16 cellular contexts compared by ENCODE assay signal in the genomic region with DNA sequence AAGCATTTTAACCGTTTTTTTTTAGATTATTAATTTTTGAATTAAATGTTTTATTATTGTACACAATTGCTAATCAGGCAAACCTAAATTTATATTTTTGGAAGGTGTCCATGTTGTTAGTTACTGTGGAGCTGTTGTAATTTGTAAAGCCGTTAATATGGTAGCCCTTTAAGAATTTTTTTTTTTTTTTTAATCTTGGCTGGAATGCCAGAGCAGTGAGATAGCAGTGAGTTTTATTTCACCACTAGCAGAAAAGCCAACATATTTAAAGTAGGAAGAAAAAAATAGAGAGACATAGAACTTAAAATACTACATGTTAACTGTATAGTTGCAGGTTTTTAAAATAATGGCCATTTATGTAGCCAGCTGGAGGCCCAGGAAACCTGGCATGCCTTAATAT.
"Had no signal": no experiment of that assay in that cellular context is flagged by ENCODE, and none has a peak within 500 bp of the region (broad histone marks: within the 10 kb centered on the region; RNA-seq: fewer than 3 reads in every experiment).

No MANE protein-coding gene starts in this region.

- H3K27me3 ChIP-seq: adrenal gland, ascending aorta, colonic mucosa, esophagus squamous epithelium, left lung, tibial artery had no signal

- H3K9me3 ChIP-seq: adrenal gland, ascending aorta, colonic mucosa, esophagus squamous epithelium, left lung, tibial artery had no signal

- H3K4me1 ChIP-seq: ascending aorta, colonic mucosa, esophagus squamous epithelium, left lung had no signal

- ATAC-seq: activated naive CD4-positive, alpha-beta T cell treated with anti-CD3 and anti-CD28 coated beads, Interleukin-2, amount 50 U/mL, for 72 hours; left lung; natural killer cell; stimulated activated naive CD8-positive, alpha-beta T cell treated with anti-CD3 and anti-CD28 coated beads, Interleukin-15, amount 100 ng/mL, for 72 hours had no signal

- H3K36me3 ChIP-seq: adrenal gland, ascending aorta, colonic mucosa, esophagus squamous epithelium, left lung, tibial artery, WERI-Rb-1 had no signal

- H3K4me3 ChIP-seq: adrenal gland, colonic mucosa, esophagus squamous epithelium, left lung had no signal

- DNase-seq: activated CD4-positive, alpha-beta T cell treated with anti-CD3 and anti-CD28 coated beads for 1 hour; activated T-cell treated with anti-CD3 and anti-CD28 coated beads, Interleukin-2, amount 50 U/mL, for 1 hour; adrenal gland; colonic mucosa; esophagus squamous epithelium; foreskin fibroblast; left lung; midbrain; natural killer cell; retina; stimulated activated CD4-positive, alpha-beta T cell treated with anti-CD3 and anti-CD28 coated beads, Interleukin-12 subunit alpha, Interleukin-12 subunit beta, amount 100 ng/mL, for 4 hours; stimulated activated naive CD8-positive, alpha-beta T cell treated with anti-CD3 and anti-CD28 coated beads, Interleukin-15, amount 100 ng/mL, for 72 hours; tibial artery; WERI-Rb-1 had no signal
